In the genomic region with DNA sequence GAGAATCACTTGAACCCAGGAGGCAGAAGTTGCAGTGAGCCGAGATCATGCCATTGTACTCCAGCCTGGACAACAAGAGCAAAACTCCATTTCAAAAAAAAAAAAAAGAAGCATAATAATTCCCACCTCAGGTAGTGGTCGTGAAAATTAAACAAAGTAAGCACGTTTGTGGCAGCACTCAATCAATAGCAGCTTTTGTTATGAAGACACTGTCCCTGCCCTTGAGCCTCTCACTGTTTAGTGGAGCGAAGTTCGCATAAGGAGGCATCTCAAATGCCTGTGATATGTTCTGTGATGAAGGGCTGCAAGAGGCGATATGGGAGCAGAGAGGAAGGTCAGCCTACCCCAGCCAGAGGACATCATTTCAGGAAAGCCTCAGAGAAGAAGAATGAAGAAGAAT, we compare ENCODE assay signal across 25 cellular contexts. TPM values are rescaled to one million over a fixed set of nuclear protein-coding genes. Genes with fewer than 3 reads are reported as not detected.
DNase-seq lines count a peak whose midpoint lies in the region; ATAC-seq, FAIRE-seq and TF ChIP-seq lines count a peak whose summit lies in the region.
"Had no signal": no experiment of that assay in that cellular context is flagged by ENCODE, and none has a peak within 500 bp of the region (broad histone marks: within the 10 kb centered on the region; RNA-seq: fewer than 3 reads in every experiment).

No MANE protein-coding gene starts in this region.

- no peaks in the 10 kb centered on the region for H4K20me1 ChIP-seq in HepG2 (ENCODE audit: insufficient read depth, low read length)
- H4K20me1 ChIP-seq: BLaER1 treated with 17β-estradiol and CSF1 and Interleukin-3, amounts not matched to agents 10 nM and 100 nM had no signal

- no peaks in the 10 kb centered on the region for H3K36me3 Mint-ChIP-seq in endothelial cell (ENCODE audit: low read depth, unreplicated experiment)
- H3K36me3 Mint-ChIP-seq: CD14-positive monocyte; CD8-positive, alpha-beta memory T cell had no signal

- peak overlapping the region; percentile 29 for H2AK5ac ChIP-seq in trophoblast cell (ENCODE audit: low read length)

- H4K91ac ChIP-seq in trophoblast cell (ENCODE audit: low read depth, low read length), result no peak overlapping the region

- H3K23ac ChIP-seq in trophoblast cell (ENCODE audit: low read length), result no peak overlapping the region

- POLR2A ChIA-PET in HepG2 (lab: Yijun Ruan, JAX), result interaction anchor here (1.5 to 7.6 kb wide), 2 partner anchors 11 to 12 kb away, joined by 6 to 58 read pairs; no protein-coding TSS in a partner anchor

- BruUV-seq in HepG2 (replicated peaks; lab: Mats Ljungman, UMichigan), result no TSS peak

- no peak overlapping the region for H2AFZ ChIP-seq in HepG2 (ENCODE audit: low read length)
- H2AFZ ChIP-seq in trophoblast cell (ENCODE audit: insufficient read depth, low read length, poor library complexity), result no peak overlapping the region

- H3K27me3 Mint-ChIP-seq in endothelial cell (ENCODE audit: unreplicated experiment), result peaks cover 9% of the 10 kb centered on the region
- H3K27me3 Mint-ChIP-seq: CD8-positive, alpha-beta memory T cell had no signal

- no peak overlapping the region for H2BK12ac ChIP-seq in trophoblast cell (ENCODE audit: low read length)

- peak overlapping the region; percentile 86 for H3K27ac Mint-ChIP-seq in endothelial cell (ENCODE audit: unreplicated experiment)
- H3K27ac Mint-ChIP-seq: CD4-positive, alpha-beta T cell; CD8-positive, alpha-beta memory T cell had no signal

- no peaks in the 10 kb centered on the region for H3K79me2 ChIP-seq in HepG2 (ENCODE audit: insufficient read depth, low read length)
- no peaks in the 10 kb centered on the region for H3K79me2 ChIP-seq in trophoblast cell (ENCODE audit: control insufficient read depth, insufficient read depth, low read length, poor library complexity)

- H3K4me1 Mint-ChIP-seq in endothelial cell (ENCODE audit: unreplicated experiment), result peaks cover 52% of the 10 kb centered on the region
- H3K4me1 Mint-ChIP-seq: CD8-positive, alpha-beta memory T cell had no signal

- H2BK120ac ChIP-seq in trophoblast cell (ENCODE audit: insufficient read depth, low read length, poor library complexity), result no peak overlapping the region

- no peak for TF ChIP-seq RAD21 in HepG2 (CRISPR knock-in tag; IDR thresholded peaks at IDR 0.05)

- no peak overlapping the region for H3K14ac ChIP-seq in trophoblast cell (ENCODE audit: low read length)

- intact Hi-C loops in HepG2 (cut with micrococcal nuclease; ENCODE audit: unreplicated experiment), result no loop called here
- intact Hi-C loops in right lobe of liver (cut with DNase I), result no loop called here

- H3K18ac ChIP-seq in trophoblast cell (ENCODE audit: low read length), result no peak overlapping the region

- H3K27ac ChIP-seq in HepG2 (ENCODE audit: extremely low read length, insufficient read depth, low read length) (peak overlapping the region; percentile 64), right lobe of liver (no peak overlapping the region), trophoblast cell (ENCODE audit: low read depth, low read length) (no peak overlapping the region)
- H3K27ac ChIP-seq: 22Rv1; A549; BLaER1 treated with 17β-estradiol and CSF1 and Interleukin-3, amounts not matched to agents 10 nM and 100 nM had no signal

- DNase-seq in HepG2 (ENCODE audit: low spot score) (peak; percentile 76), right lobe of liver (no peak), endothelial cell (ENCODE audit: low spot score) (no peak), trophoblast cell (no peak), NOMO-1 (lab: John Stamatoyannopoulos, UW; ENCODE audit: unreplicated experiment in 2 of 2) (no peak)
- DNase-seq: ACHN; AML-193; BE2C; CD4-positive, alpha-beta T cell; CD8-positive, alpha-beta memory T cell; DMS 273 treated with DMSO at 0.1 percent for 48 hours; DMS79; EL; GDM1; GOT3; H7 had no signal

- no peaks in the 10 kb centered on the region for H3K79me1 ChIP-seq in trophoblast cell (ENCODE audit: low read length)

- TF ChIP-seq EP300 in HepG2 (IDR thresholded peaks at IDR 0.05; ENCODE audit: low read depth in 2 of 2, low read length in 2 of 2) (peak in 1 of 2 experiments; percentile 55; a peak in 2 of 4 replicates), HepG2 (CRISPR knock-in tag; IDR thresholded peaks at IDR 0.05; ENCODE audit: borderline replicate concordance) (no peak)

- H3K27me3 ChIP-seq in HepG2 (ENCODE audit: control insufficient read depth in 1 of 2, insufficient read depth in 2 of 2, low read length in 2 of 2) (no peaks in the 10 kb centered on the region), right lobe of liver (no peaks in the 10 kb centered on the region), trophoblast cell (ENCODE audit: insufficient read depth, low read length) (no peaks in the 10 kb centered on the region)
- H3K27me3 ChIP-seq: BE2C; BLaER1 treated with 17β-estradiol and CSF1 and Interleukin-3, amounts not matched to agents 10 nM and 100 nM had no signal

- H3K4me1 ChIP-seq in HepG2 (ENCODE audit: insufficient read depth, low read length) (peaks cover 86% of the 10 kb centered on the region), right lobe of liver (peaks cover 0 to 16% (median 6%) of the 10 kb centered on the region in 4 donors), trophoblast cell (ENCODE audit: control insufficient read depth in 1 of 2, insufficient read depth in 2 of 2, low read length in 2 of 2) (no peaks in the 10 kb centered on the region)
- H3K4me1 ChIP-seq: BE2C had no signal

- H3K4me3 ChIP-seq in HepG2 (replicated peaks in 1 of 3; ENCODE audit: insufficient read depth in 1 of 3, low read depth in 2 of 3, low read length in 3 of 3) (no peak overlapping the region; a peak in 1 of 6 replicates), right lobe of liver (no peak overlapping the region), trophoblast cell (ENCODE audit: low read depth, low read length) (no peak overlapping the region)
- H3K4me3 ChIP-seq: A549; BLaER1 treated with 17β-estradiol and CSF1 and Interleukin-3, amounts not matched to agents 10 nM and 100 nM; GM12878 had no signal

- no peak overlapping the region for H2BK5ac ChIP-seq in trophoblast cell (ENCODE audit: low read depth, low read length, poor library complexity)

- H3K4me2 ChIP-seq in HepG2 (ENCODE audit: low read depth, low read length) (peak overlapping the region; percentile 46), trophoblast cell (ENCODE audit: low read length) (no peak overlapping the region)
- H3K4me2 ChIP-seq: A549; BLaER1 treated with 17β-estradiol and CSF1 and Interleukin-3, amounts not matched to agents 10 nM and 100 nM had no signal

- no peak overlapping the region for H3K4ac ChIP-seq in trophoblast cell (ENCODE audit: low read depth, low read length)

- no peaks in the 10 kb centered on the region for H3K9me3 Mint-ChIP-seq in endothelial cell (ENCODE audit: unreplicated experiment)
- H3K9me3 Mint-ChIP-seq: CD14-positive monocyte; CD4-positive, alpha-beta T cell had no signal

- TF ChIP-seq POLR2A in HepG2 (IDR thresholded peaks at IDR 0.05; ENCODE audit: insufficient read depth in 1 of 2, low read depth in 2 of 2, low read length in 2 of 2), result no peak
- TF ChIP-seq POLR2A in right lobe of liver (IDR thresholded peaks at IDR 0.05), result no peak

- H3K9ac ChIP-seq in HepG2 (ENCODE audit: insufficient read depth, low read depth, low read length), result peak overlapping the region; percentile 10; the same call in 1 of the 2 replicates
- H3K9ac ChIP-seq in trophoblast cell (ENCODE audit: low read length), result no peak overlapping the region
- H3K9ac ChIP-seq: BLaER1 treated with 17β-estradiol and CSF1 and Interleukin-3, amounts not matched to agents 10 nM and 100 nM had no signal

- no peaks in the 10 kb centered on the region for H3K9me3 ChIP-seq in HepG2 (ENCODE audit: low read length)
- no peaks in the 10 kb centered on the region for H3K9me3 ChIP-seq in right lobe of liver
- H3K9me3 ChIP-seq in trophoblast cell (ENCODE audit: insufficient read depth, low read depth, low read length), result no peaks in the 10 kb centered on the region
- H3K9me3 ChIP-seq: A549, BE2C had no signal

- H4K12ac ChIP-seq in trophoblast cell (ENCODE audit: low read depth, low read length), result no peak overlapping the region

- no peak for FAIRE-seq in HepG2 (lab: Jason Lieb, UNC)
- FAIRE-seq: A549, D721Med, GM12878, GM19239 had no signal

- H3K36me3 ChIP-seq in HepG2 (replicated peaks in 1 of 2; ENCODE audit: control insufficient read depth in 1 of 2, insufficient read depth in 2 of 2, low read length in 2 of 2) (no peaks in the 10 kb centered on the region), right lobe of liver (no peaks in the 10 kb centered on the region), trophoblast cell (ENCODE audit: control insufficient read depth in 1 of 2, insufficient read depth in 2 of 2, low read length in 2 of 2) (no peaks in the 10 kb centered on the region)
- H3K36me3 ChIP-seq: BE2C; BLaER1 treated with 17β-estradiol and CSF1 and Interleukin-3, amounts not matched to agents 10 nM and 100 nM had no signal

- no peak overlapping the region for H3K4me3 Mint-ChIP-seq in endothelial cell (ENCODE audit: unreplicated experiment)
- H3K4me3 Mint-ChIP-seq: CD14-positive monocyte; CD4-positive, alpha-beta T cell; CD8-positive, alpha-beta memory T cell had no signal

- no peak for TF ChIP-seq CTCF in HepG2 (CRISPR knock-in tag; IDR thresholded peaks at IDR 0.05)
- TF ChIP-seq CTCF in right lobe of liver (IDR thresholded peaks at IDR 0.05), result no peak
- TF ChIP-seq CTCF in endothelial cell (IDR thresholded peaks at IDR 0.05; ENCODE audit: unreplicated experiment), result no peak

- in situ Hi-C loops in HepG2 (cut with HindIII; ENCODE audit: extremely low pct_ligation_motif_present, low pct_unique_long_range_greater_than_20kb), result loop anchor here (10.0 kb wide), 1 partner anchor 135 kb away; no protein-coding TSS in a partner anchor

- ATAC-seq in HepG2 (peak; percentile 41), right lobe of liver (no peak), GM21447 (IDR thresholded peaks at IDR 0.05; ENCODE audit: unreplicated experiment) (no peak)
- ATAC-seq: A549, GM12878, HCT116 had no signal

- CTCF ChIA-PET in HepG2 (lab: Yijun Ruan, JAX; ENCODE audit: low intra/inter-chr PET ratio, low total read pairs), result no interaction called here

- WGBS in HepG2 (ENCODE audit: low lambda C conversion rate), result 7% methylated on average over 6 of the region's 6 CpGs
- 60% methylated on average over 6 of the region's 6 CpGs for WGBS in right lobe of liver (ENCODE audit: insufficient coverage, low coverage, low lambda C conversion rate, missing lambda C conversion rate)
- WGBS in trophoblast cell (ENCODE audit: extremely low coverage, insufficient coverage, insufficient read length), result no CpG with 5 or more reads among the region's 6 CpGs

- H4K8ac ChIP-seq in trophoblast cell (ENCODE audit: low read depth, low read length), result no peak overlapping the region

RNA-seq across cellular contexts. Expression of gene RASAL2, which starts 43.8 kb away (rescaled TPM):
- total RNA-seq in HepG2 (2016; rRNA removed; fragmentation: Illumina TruSeq; extraction: Trizol) (5.4 and 6.4 TPM in 2 replicates), right lobe of liver (1 to 10 TPM; 3.6 to 6.0 (median 5.2) TPM), endothelial cell (ENCODE audit: unreplicated experiment) (82.1 TPM)
- total RNA-seq in HepG2 (2016; cell fraction: cytosol; rRNA removed; fragmentation: Illumina TruSeq; extraction: Trizol; ENCODE audit: low read depth), result 1.5 and 1.8 TPM in 2 replicates
- total RNA-seq in HepG2 (2016; cell fraction: insoluble cytoplasmic fraction; rRNA removed; fragmentation: Illumina TruSeq; extraction: Trizol), result 5.2 and 6.3 TPM in 2 replicates
- 1.9 and 2.0 TPM in 2 replicates for total RNA-seq in HepG2 (2016; cell fraction: membrane; rRNA removed; fragmentation: Illumina TruSeq; extraction: Trizol)
- 9.0 and 10.9 TPM in 2 replicates for total RNA-seq in HepG2 (2016; cell fraction: nucleus; rRNA removed; fragmentation: Illumina TruSeq; extraction: Trizol)
- 4.6 and 5.9 TPM in 2 replicates for polyA plus RNA-seq in HepG2 (2011; rRNA removed)
- polyA plus RNA-seq in HepG2 (2011; cell fraction: cytosol; rRNA removed), result 3.1 and 3.2 TPM in 2 replicates
- 13.0 and 15.7 TPM in 2 replicates for polyA plus RNA-seq in HepG2 (2011; cell fraction: nucleus; rRNA removed)
- polyA plus RNA-seq in HepG2 (2012), result 3.0 and 3.2 TPM in 2 replicates
- 0.06 and 0.07 TPM in 2 replicates for polyA plus RNA-seq in HepG2 (2016; cell fraction: cytosol; fragmentation: Illumina TruSeq; extraction: Trizol; ENCODE audit: low read depth)
- polyA plus RNA-seq in HepG2 (2016; cell fraction: insoluble cytoplasmic fraction; fragmentation: Illumina TruSeq; extraction: Trizol; ENCODE audit: low read depth), result 4.1 and 4.5 TPM in 2 replicates
- 0.26 and 0.38 TPM in 2 replicates for polyA plus RNA-seq in HepG2 (2016; cell fraction: membrane; fragmentation: Illumina TruSeq; extraction: Trizol; ENCODE audit: low read depth)
- polyA plus RNA-seq in HepG2 (2016; cell fraction: nucleus; fragmentation: Illumina TruSeq; extraction: Trizol; ENCODE audit: insufficient read depth, low read depth), result 8.1 and 9.7 TPM in 2 replicates
- 15.5 and 36.8 TPM in 2 replicates for polyA minus RNA-seq in HepG2 (2011; rRNA and poly(A)+ RNA removed; ENCODE audit: low replicate concordance)
- polyA minus RNA-seq in HepG2 (2011; cell fraction: cytosol; rRNA and poly(A)+ RNA removed), result 6.7 and 8.0 TPM in 2 replicates
- polyA minus RNA-seq in HepG2 (2011; cell fraction: nucleus; rRNA and poly(A)+ RNA removed), result 34.3 and 40.3 TPM in 2 replicates
- 75.5 and 79.8 TPM in 2 replicates for polyA plus RNA-seq in trophoblast cell (2013)
- polyA plus RNA-seq: CD8-positive, alpha-beta memory T cell had no signal
